ENCODE assay signal across 8 cellular contexts in genomic region chr22:25403752-25404471, GRCh38.
A peak's percentile ranks its signal among the peaks of the same experiment; 100 is the strongest.
DNase-seq lines count a peak whose midpoint lies in the region; ATAC-seq lines count a peak whose summit lies in the region.

No MANE protein-coding gene starts in this region.

- no peaks in the 10 kb centered on the region for H3K9me3 Mint-ChIP-seq in stimulated activated naive B cell treated with anti-CD40 and anti-IgM and Interleukin-4, amounts not matched to agents 10 μg/mL and 1 μg/mL and 100 μg/mL, for 72 hours

- peaks cover 0 to 9% of the 10 kb centered on the region in 2 donors for H3K36me3 Mint-ChIP-seq in stimulated activated naive B cell treated with anti-CD40 and anti-IgM and Interleukin-4, amounts not matched to agents 10 μg/mL and 1 μg/mL and 100 μg/mL, for 72 hours

- peak overlapping the region; percentile 87 for H3K27ac Mint-ChIP-seq in stimulated activated naive B cell treated with anti-CD40 and anti-IgM and Interleukin-4, amounts not matched to agents 10 μg/mL and 1 μg/mL and 100 μg/mL, for 72 hours

- ATAC-seq in stimulated activated naive B cell treated with anti-CD40 and anti-IgM and Interleukin-4, amounts not matched to agents 10 μg/mL and 1 μg/mL and 100 μg/mL, for 72 hours (replicated peaks): peak; percentile 63 to 65
- ATAC-seq in HG02571 (IDR thresholded peaks at IDR 0.05; ENCODE audit: unreplicated experiment): no peak

- peak overlapping the region; percentile 86 to 93 for H3K4me3 Mint-ChIP-seq in stimulated activated naive B cell treated with anti-CD40 and anti-IgM and Interleukin-4, amounts not matched to agents 10 μg/mL and 1 μg/mL and 100 μg/mL, for 72 hours

- H3K4me1 Mint-ChIP-seq in stimulated activated naive B cell treated with anti-CD40 and anti-IgM and Interleukin-4, amounts not matched to agents 10 μg/mL and 1 μg/mL and 100 μg/mL, for 72 hours: peaks cover 46 to 69% of the 10 kb centered on the region in 2 donors

- H3K27me3 Mint-ChIP-seq in stimulated activated naive B cell treated with anti-CD40 and anti-IgM and Interleukin-4, amounts not matched to agents 10 μg/mL and 1 μg/mL and 100 μg/mL, for 72 hours: no peaks in the 10 kb centered on the region

- DNase-seq in NCI-H1417 (lab: John Stamatoyannopoulos, UW) (peak in 2 of 3 experiments; percentile 10 to 36), NCI-H1417 treated with DMSO at 0.1 percent for 48 hours (lab: John Stamatoyannopoulos, UW) (no peak), NAMALWA (ENCODE audit: low spot score) (peak; percentile 29), astrocyte of the hippocampus (ENCODE audit: low read depth, low spot score) (peak; percentile 54), inferior parietal cortex (ENCODE audit: extremely low spot score) (peak; percentile 21), H4 (ENCODE audit: low spot score) (no peak)
- no peak for DNase-seq in stimulated activated naive B cell treated with anti-CD40 and anti-IgM and Interleukin-4, amounts not matched to agents 10 μg/mL and 1 μg/mL and 100 μg/mL, for 72 hours

Comparison
In these comparisons a context has a peak if more than half of its experiments do, and no peak if none do; other contexts are left out.
1. DNase-seq: peak in NCI-H1417 (2 of 3), NAMALWA (single experiment), astrocyte of the hippocampus (single experiment) and inferior parietal cortex (single experiment); none in NCI-H1417 treated with DMSO at 0.1 percent for 48 hours (single experiment), stimulated activated naive B cell treated with anti-CD40 and anti-IgM and Interleukin-4, amounts not matched to agents 10 μg/mL and 1 μg/mL and 100 μg/mL, for 72 hours (single experiment) and H4 (single experiment).